Comparison of ENCODE assay signal across 21 cellular contexts in the genomic region with DNA sequence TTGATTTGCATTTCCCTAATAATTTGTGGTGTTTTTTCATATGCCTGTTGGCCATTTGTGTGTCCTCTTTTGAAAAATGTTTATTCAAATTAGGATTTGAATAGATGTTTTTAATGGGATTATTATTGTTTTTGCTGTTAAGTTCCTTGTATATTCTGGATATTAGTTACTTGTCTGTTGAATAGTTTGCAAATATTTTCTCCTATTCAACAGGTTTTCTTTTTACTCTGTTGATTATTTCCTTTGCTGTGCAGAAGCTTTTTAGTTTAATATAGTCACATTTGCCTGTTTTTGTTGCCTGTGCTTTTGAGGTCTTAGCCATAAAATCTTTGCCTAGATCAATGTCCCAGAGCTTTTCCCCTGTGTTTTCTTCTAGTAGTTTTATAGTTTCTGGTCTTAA. TPM values are rescaled to one million over a fixed set of nuclear protein-coding genes. Genes with fewer than 3 reads are reported as not detected.
DNase-seq lines count a peak whose midpoint lies in the region; ATAC-seq, FAIRE-seq and TF ChIP-seq lines count a peak whose summit lies in the region.
"Had no signal": no experiment of that assay in that cellular context is flagged by ENCODE, and none has a peak within 500 bp of the region (broad histone marks: within the 10 kb centered on the region; RNA-seq: fewer than 3 reads in every experiment).

No MANE protein-coding gene starts in this region.

- H3K27ac ChIP-seq in Karpas-422 (ENCODE audit: low read length) (no peak overlapping the region), neuronal stem cell (replicated peaks; ENCODE audit: low read length) (no peak overlapping the region)

- H3K9me3 Mint-ChIP-seq in activated T-cell treated with anti-CD3 and anti-CD28 coated beads, Interleukin-2, amount 50 U/mL, for 72 hours: no peaks in the 10 kb centered on the region
- H3K9me3 Mint-ChIP-seq in activated T-cell treated with anti-CD3 and anti-CD28 coated beads, Interleukin-2, amount 50 U/mL, for 4 hours: no peaks in the 10 kb centered on the region
- peaks cover 0 to 3% (median 0%) of the 10 kb centered on the region in 7 donors for H3K9me3 Mint-ChIP-seq in CD14-positive monocyte
- H3K9me3 Mint-ChIP-seq: CD8-positive, alpha-beta T cell; H9 had no signal

- H3K27ac Mint-ChIP-seq in activated T-cell treated with anti-CD3 and anti-CD28 coated beads, Interleukin-2, amount 50 U/mL, for 72 hours: peak overlapping the region; percentile 78
- H3K27ac Mint-ChIP-seq in CD14-positive monocyte: peak overlapping the region in 6 of 7 donors; percentile 38 to 96 (median 89)
- H3K27ac Mint-ChIP-seq: CD8-positive, alpha-beta T cell; H9 had no signal

- H3K9ac ChIP-seq in Karpas-422 (ENCODE audit: low read length): no peak overlapping the region
- H3K9ac ChIP-seq in neuronal stem cell (ENCODE audit: low read depth, low read length, poor library complexity): no peak overlapping the region

- H3K4me3 ChIP-seq in Karpas-422 (ENCODE audit: low read length) (no peak overlapping the region), neuronal stem cell (ENCODE audit: low read length in 2 of 2) (no peak overlapping the region)

- no peak overlapping the region for H2AFZ ChIP-seq in Karpas-422 (ENCODE audit: low read length)
- no peak overlapping the region for H2AFZ ChIP-seq in neuronal stem cell (ENCODE audit: low read length)

- H3K23ac ChIP-seq in neuronal stem cell (ENCODE audit: low read depth, low read length, poor library complexity): no peak overlapping the region

- H3K27me3 ChIP-seq in Karpas-422 (ENCODE audit: low read length) (no peaks in the 10 kb centered on the region), neuronal stem cell (ENCODE audit: control insufficient read depth in 3 of 3, insufficient read depth in 3 of 3, low read depth in 1 of 3, low read length in 3 of 3) (no peaks in the 10 kb centered on the region)

- H3K4me2 ChIP-seq in Karpas-422 (ENCODE audit: low read depth, low read length, poor library complexity, severe bottlenecking) (no peak overlapping the region), neuronal stem cell (ENCODE audit: insufficient read depth, low read length, poor library complexity, severe bottlenecking) (no peak overlapping the region)

- no peak for DNase-seq in activated T-cell treated with anti-CD3 and anti-CD28 coated beads, Interleukin-2, amount 50 U/mL, for 72 hours
- no peak for DNase-seq in activated T-cell treated with anti-CD3 and anti-CD28 coated beads, Interleukin-2, amount 50 U/mL, for 4 hours
- no peak for DNase-seq in CD14-positive monocyte (ENCODE audit: low spot score)
- peak; percentile 7 for DNase-seq in Karpas-422
- no peak for DNase-seq in neuronal stem cell (ENCODE audit: low spot score)
- no peak for DNase-seq in SHP77 treated with DMSO at 0.1 percent for 48 hours (lab: John Stamatoyannopoulos, UW)
- DNase-seq: 8988T; C1 segment of cervical spinal cord; CD8-positive, alpha-beta T cell; COR-L47; DMS153; DMS79 treated with DMSO at 0.1 percent for 48 hours; EL; GOT3; H9 had no signal

- H3K4me3 Mint-ChIP-seq in activated T-cell treated with anti-CD3 and anti-CD28 coated beads, Interleukin-2, amount 50 U/mL, for 72 hours: no peak overlapping the region
- H3K4me3 Mint-ChIP-seq in activated T-cell treated with anti-CD3 and anti-CD28 coated beads, Interleukin-2, amount 50 U/mL, for 4 hours: no peak overlapping the region
- no peak overlapping the region for H3K4me3 Mint-ChIP-seq in CD14-positive monocyte
- H3K4me3 Mint-ChIP-seq: CD8-positive, alpha-beta T cell; H9 had no signal

- H3K79me2 ChIP-seq in Karpas-422 (ENCODE audit: low read length): peaks cover 74% of the 10 kb centered on the region

- H4K91ac ChIP-seq in neuronal stem cell (ENCODE audit: low read depth, low read length, poor library complexity): no peak overlapping the region

- no peaks in the 10 kb centered on the region for H3K9me2 ChIP-seq in Karpas-422 (replicated peaks; ENCODE audit: insufficient read depth, low read length)

- H2BK12ac ChIP-seq in neuronal stem cell (ENCODE audit: low read length): no peak overlapping the region

- FAIRE-seq in islet of Langerhans (lab: Jason Lieb, UNC): peak; percentile 61
- FAIRE-seq: D721Med, G401.6, HepG2, HTR-8/SVneo had no signal

- H2AK5ac ChIP-seq in neuronal stem cell (ENCODE audit: low read depth, low read length): no peak overlapping the region

- ATAC-seq in activated T-cell treated with anti-CD3 and anti-CD28 coated beads, Interleukin-2, amount 50 U/mL, for 72 hours (replicated peaks in 1 of 2): no peak
- ATAC-seq in activated T-cell treated with anti-CD3 and anti-CD28 coated beads, Interleukin-2, amount 50 U/mL, for 4 hours: no peak
- no peak for ATAC-seq in HG02884 (IDR thresholded peaks at IDR 0.05; ENCODE audit: unreplicated experiment)
- ATAC-seq: CD8-positive, alpha-beta T cell; HepG2 had no signal

- intact Hi-C loops in CD14-positive monocyte (cut with micrococcal nuclease): no loop called here

- no peak overlapping the region for H2BK15ac ChIP-seq in neuronal stem cell (ENCODE audit: low read length)

- no peak overlapping the region for H3K4ac ChIP-seq in neuronal stem cell (ENCODE audit: low read length)

- TF ChIP-seq CTCF in CD14-positive monocyte (IDR thresholded peaks at IDR 0.05): no peak

- H3K27me3 Mint-ChIP-seq in activated T-cell treated with anti-CD3 and anti-CD28 coated beads, Interleukin-2, amount 50 U/mL, for 72 hours (ENCODE audit: low read depth): no peaks in the 10 kb centered on the region
- no peaks in the 10 kb centered on the region for H3K27me3 Mint-ChIP-seq in activated T-cell treated with anti-CD3 and anti-CD28 coated beads, Interleukin-2, amount 50 U/mL, for 4 hours (ENCODE audit: low read depth)
- no peaks in the 10 kb centered on the region for H3K27me3 Mint-ChIP-seq in CD14-positive monocyte (ENCODE audit: low read depth in 3 of 3)

- H3K79me1 ChIP-seq in neuronal stem cell (ENCODE audit: low read depth, low read length): no peaks in the 10 kb centered on the region

- no peak overlapping the region for H4K8ac ChIP-seq in neuronal stem cell (ENCODE audit: low read depth, low read length)

- no peak overlapping the region for H2BK5ac ChIP-seq in neuronal stem cell (ENCODE audit: low read length)

- H3K36me3 Mint-ChIP-seq in activated T-cell treated with anti-CD3 and anti-CD28 coated beads, Interleukin-2, amount 50 U/mL, for 72 hours (ENCODE audit: insufficient read depth in 2 of 2): peaks cover 9 to 20% of the 10 kb centered on the region in 2 donors
- peaks cover 27% of the 10 kb centered on the region for H3K36me3 Mint-ChIP-seq in activated T-cell treated with anti-CD3 and anti-CD28 coated beads, Interleukin-2, amount 50 U/mL, for 4 hours (ENCODE audit: insufficient read depth)
- H3K36me3 Mint-ChIP-seq in CD14-positive monocyte: peaks cover 37 to 49% of the 10 kb centered on the region in 2 donors

- H3K9me3 ChIP-seq in Karpas-422 (ENCODE audit: low read length) (no peaks in the 10 kb centered on the region), neuronal stem cell (replicated peaks in 1 of 2; ENCODE audit: control insufficient read depth in 2 of 2, insufficient read depth in 1 of 2, low read depth in 1 of 2, low read length in 2 of 2) (peaks cover 0 to 8% of the 10 kb centered on the region in 2 donors)

- H3K36me3 ChIP-seq in Karpas-422 (ENCODE audit: insufficient read depth, low read length) (peaks cover 83% of the 10 kb centered on the region), neuronal stem cell (replicated peaks in 1 of 2; ENCODE audit: control insufficient read depth in 2 of 2, insufficient read depth in 2 of 2, low read length in 2 of 2) (peaks cover 4 to 96% of the 10 kb centered on the region in 2 donors)

- H3K4me1 ChIP-seq in Karpas-422 (ENCODE audit: low read length) (no peaks in the 10 kb centered on the region), neuronal stem cell (ENCODE audit: control insufficient read depth in 2 of 2, insufficient read depth in 1 of 2, low read depth in 1 of 2, low read length in 2 of 2) (no peaks in the 10 kb centered on the region)

- H2BK120ac ChIP-seq in neuronal stem cell (ENCODE audit: low read depth, low read length): no peak overlapping the region

- no peaks in the 10 kb centered on the region for H4K20me1 ChIP-seq in Karpas-422 (ENCODE audit: insufficient read depth, low read depth, low read length)

- no peak overlapping the region for H3K14ac ChIP-seq in neuronal stem cell (ENCODE audit: low read length)

- H3K18ac ChIP-seq in neuronal stem cell (ENCODE audit: low read length): no peak overlapping the region

- H3K4me1 Mint-ChIP-seq in activated T-cell treated with anti-CD3 and anti-CD28 coated beads, Interleukin-2, amount 50 U/mL, for 72 hours (ENCODE audit: low read depth): peaks cover 8% of the 10 kb centered on the region
- peaks cover 12% of the 10 kb centered on the region for H3K4me1 Mint-ChIP-seq in activated T-cell treated with anti-CD3 and anti-CD28 coated beads, Interleukin-2, amount 50 U/mL, for 4 hours (ENCODE audit: low read depth)
- H3K4me1 Mint-ChIP-seq in CD14-positive monocyte: peaks cover 29% of the 10 kb centered on the region
- H3K4me1 Mint-ChIP-seq: H9 had no signal

RNA-seq across cellular contexts. Expression of a gene that starts 9.6 kb away (rescaled TPM):
- 10 to 100 TPM; 26.3 TPM for total RNA-seq in activated T-cell treated with anti-CD3 and anti-CD28 coated beads, Interleukin-2, amount 50 U/mL, for 72 hours
- 10 to 100 TPM; 26.1 to 28.1 (median 26.2) TPM for total RNA-seq in activated T-cell treated with anti-CD3 and anti-CD28 coated beads, Interleukin-2, amount 50 U/mL, for 4 hours
- polyA plus RNA-seq in CD14-positive monocyte: 10 to 100 TPM; 71.7 to 75.5 TPM
- 38.0 and 40.6 TPM in 2 replicates for total RNA-seq in Karpas-422 (2014; rRNA removed; shearing (Covaris generic); ENCODE audit: low replicate concordance)
- 54.9 TPM for polyA plus RNA-seq in neuronal stem cell (2013, experiment 1 of 2)
- polyA plus RNA-seq in neuronal stem cell (2013, experiment 2 of 2): 54.9 TPM

RNA-seq across cellular contexts. Expression of a gene that starts 11.4 kb away (rescaled TPM):
- total RNA-seq in activated T-cell treated with anti-CD3 and anti-CD28 coated beads, Interleukin-2, amount 50 U/mL, for 72 hours: 10 to 100 TPM; 22.9 to 30.2 TPM
- total RNA-seq in activated T-cell treated with anti-CD3 and anti-CD28 coated beads, Interleukin-2, amount 50 U/mL, for 4 hours: 10 to 100 TPM; 14.1 to 17.4 (median 15.3) TPM
- 1 to 10 TPM; 3.5 to 6.2 TPM for polyA plus RNA-seq in CD14-positive monocyte
- total RNA-seq in Karpas-422 (2014; rRNA removed; shearing (Covaris generic); ENCODE audit: low replicate concordance): 16.0 and 30.1 TPM in 2 replicates
- polyA plus RNA-seq in neuronal stem cell (2013, experiment 1 of 2): 18.0 TPM
- 18.0 TPM for polyA plus RNA-seq in neuronal stem cell (2013, experiment 2 of 2)

RNA-seq across cellular contexts. Expression of a gene that starts 43.2 kb away (rescaled TPM):
- 10 to 100 TPM; 46.5 to 57.8 TPM for total RNA-seq in activated T-cell treated with anti-CD3 and anti-CD28 coated beads, Interleukin-2, amount 50 U/mL, for 72 hours
- total RNA-seq in activated T-cell treated with anti-CD3 and anti-CD28 coated beads, Interleukin-2, amount 50 U/mL, for 4 hours: 10 to 100 TPM; 29.9 to 34.5 (median 30.9) TPM
- 10 to 100 TPM; 48.8 to 51.4 TPM for polyA plus RNA-seq in CD14-positive monocyte
- total RNA-seq in Karpas-422 (2014; rRNA removed; shearing (Covaris generic); ENCODE audit: low replicate concordance): 4.7 and 6.6 TPM in 2 replicates
- polyA plus RNA-seq in neuronal stem cell (2013, experiment 1 of 2): 32.2 TPM
- 36.3 TPM for polyA plus RNA-seq in neuronal stem cell (2013, experiment 2 of 2)
